In genomic region chr9:133862585-133863041, GRCh38 we compare ENCODE assay signal across 11 cellular contexts.
DNase-seq lines count a peak whose midpoint lies in the region; ATAC-seq, FAIRE-seq and TF ChIP-seq lines count a peak whose summit lies in the region.
"Had no signal": no experiment of that assay in that cellular context is flagged by ENCODE, and none has a peak within 500 bp of the region (broad histone marks: within the 10 kb centered on the region; RNA-seq: fewer than 3 reads in every experiment).

No MANE protein-coding gene starts in this region.

- peak overlapping the region; percentile 59 for H3K4me3 Mint-ChIP-seq in glutamatergic neuron (ENCODE audit: unreplicated experiment)
- H3K4me3 Mint-ChIP-seq in natural killer cell = peak overlapping the region; percentile 13

- TF ChIP-seq EP300 in suprapubic skin (IDR thresholded peaks at IDR 0.05) = no peak

- DNase-seq in RWPE1 (ENCODE audit: low spot score) (no peak), glutamatergic neuron (no peak), natural killer cell (no peak), suprapubic skin (ENCODE audit: low spot score in 2 of 2) (peak in 1 of 2 donors; percentile 78), GM19239 (ENCODE audit: insufficient read length, low spot score) (no peak), GM10248 (ENCODE audit: extremely low spot score) (no peak), NCI-H1436 (lab: John Stamatoyannopoulos, UW) (no peak)
- DNase-seq: activated CD4-positive, alpha-beta T cell treated with anti-CD3 and anti-CD28 coated beads, Interleukin-2, amount 50 U/mL, for 48 hours; stimulated activated CD4-positive, alpha-beta T cell treated with anti-CD3 and anti-CD28 coated beads, Interleukin-4, amount 100 ng/mL, for 1 hour; uterus had no signal

- TF ChIP-seq POLR2A in suprapubic skin (IDR thresholded peaks at IDR 0.05) = no peak

- FAIRE-seq in GM19239 (lab: Jason Lieb, UNC) = no peak

- TF ChIP-seq CTCF in RWPE1 (conservative IDR thresholded peaks at IDR 0.05; ENCODE audit: low read depth) (no peak), glutamatergic neuron (IDR thresholded peaks at IDR 0.05; ENCODE audit: partially characterized antibody, unreplicated experiment) (no peak), natural killer cell (IDR thresholded peaks at IDR 0.05) (no peak), suprapubic skin (IDR thresholded peaks at IDR 0.05) (no peak), GM10248 (IDR thresholded peaks at IDR 0.05; ENCODE audit: control extremely low read depth, extremely low read depth, low read depth, missing control alignments) (no peak)

- WGBS in suprapubic skin = 77% methylated on average over 20 of the region's 26 CpGs

- H3K27ac ChIP-seq in RWPE1 (peak overlapping the region; percentile 60), suprapubic skin (peak overlapping the region; percentile 28)
- H3K27ac ChIP-seq: uterus had no signal

- intact Hi-C loops in natural killer cell (cut with micrococcal nuclease) = no loop called here

- peaks cover 35% of the 10 kb centered on the region for H3K4me1 Mint-ChIP-seq in glutamatergic neuron (ENCODE audit: low read depth, unreplicated experiment)
- no peaks in the 10 kb centered on the region for H3K4me1 Mint-ChIP-seq in natural killer cell

- peak overlapping the region; percentile 2 for H3K4me3 ChIP-seq in suprapubic skin
- H3K4me3 ChIP-seq: uterus had no signal

- peaks cover 5% of the 10 kb centered on the region for H3K36me3 ChIP-seq in suprapubic skin
- H3K36me3 ChIP-seq: uterus had no signal

- H3K27me3 ChIP-seq in suprapubic skin = no peaks in the 10 kb centered on the region
- H3K27me3 ChIP-seq: uterus had no signal

- POLR2A ChIA-PET in RWPE1 (lab: Yijun Ruan, JAX; ENCODE audit: low non-redundant PET) = no interaction called here
- POLR2A ChIA-PET in GM10248 (lab: Yijun Ruan, JAX) = no interaction called here

- peaks cover 13% of the 10 kb centered on the region for H3K4me1 ChIP-seq in suprapubic skin
- H3K4me1 ChIP-seq: uterus had no signal

- H3K36me3 Mint-ChIP-seq in glutamatergic neuron (ENCODE audit: unreplicated experiment) (peaks cover 13% of the 10 kb centered on the region), natural killer cell (no peaks in the 10 kb centered on the region)

- H3K9me3 ChIP-seq in suprapubic skin = no peaks in the 10 kb centered on the region

- H3K9me3 Mint-ChIP-seq in glutamatergic neuron (ENCODE audit: unreplicated experiment) (peaks cover 57% of the 10 kb centered on the region), natural killer cell (peaks cover 2 to 5% of the 10 kb centered on the region in 2 donors)

- ATAC-seq in natural killer cell (no peak), HG03025 (IDR thresholded peaks at IDR 0.05; ENCODE audit: low FRiP score, unreplicated experiment) (no peak)

- CTCF ChIA-PET in RWPE1 (lab: Yijun Ruan, JAX) (interaction anchor here (0.6 kb wide), 1 partner anchor 10 kb away, joined by 3 read pairs; no protein-coding TSS in a partner anchor), GM10248 (lab: Yijun Ruan, JAX) (interaction anchor here (0.9 to 2.8 kb wide), 5 partner anchors 12 to 131 kb away, joined by 3 to 6 read pairs (median 5); no protein-coding TSS in a partner anchor)

- peaks cover 37% of the 10 kb centered on the region for H3K27me3 Mint-ChIP-seq in glutamatergic neuron (ENCODE audit: unreplicated experiment)
- no peaks in the 10 kb centered on the region for H3K27me3 Mint-ChIP-seq in natural killer cell (ENCODE audit: low read depth in 2 of 2)

- H3K27ac Mint-ChIP-seq in glutamatergic neuron (ENCODE audit: unreplicated experiment) (peak overlapping the region; percentile 81), natural killer cell (no peak overlapping the region)
